Comparison of ENCODE assay signal across 8 cellular contexts in the genomic region with DNA sequence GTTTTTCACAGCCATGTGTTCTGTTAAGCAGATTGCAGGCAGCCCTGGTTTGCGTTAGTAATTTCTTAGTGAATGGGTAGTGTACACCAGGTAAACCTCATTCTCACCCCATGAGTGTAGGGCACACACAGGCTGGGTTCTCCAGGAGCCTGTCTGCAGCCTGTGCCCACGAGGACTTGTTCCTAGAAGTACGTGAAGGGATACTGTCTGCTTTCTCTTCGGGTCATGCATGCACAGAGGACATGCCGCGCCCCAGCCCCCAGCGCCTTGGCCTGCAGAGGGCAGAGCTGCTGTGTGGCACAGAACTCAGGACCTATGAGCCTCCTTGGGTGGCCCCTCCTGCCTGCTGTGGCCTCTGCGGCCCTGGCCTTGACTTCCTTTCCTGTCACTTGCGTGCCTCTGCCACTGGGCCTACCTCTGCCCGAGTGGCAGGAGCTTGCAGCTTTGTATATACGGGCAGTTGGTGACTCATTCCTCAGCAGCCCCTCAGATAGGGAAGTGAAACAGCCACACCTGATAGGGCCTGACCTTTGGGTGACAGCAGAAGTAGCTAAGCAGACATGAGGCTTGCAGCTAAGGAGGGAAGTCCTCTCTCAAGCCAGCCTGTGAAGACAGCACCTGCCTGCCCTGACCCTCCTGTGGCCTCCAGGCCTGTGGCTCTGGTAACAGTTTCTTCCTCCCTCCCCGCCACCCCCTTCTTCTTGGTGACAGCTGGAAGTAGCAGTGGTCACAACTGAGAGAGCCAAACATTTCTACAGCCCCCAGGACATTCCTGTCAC. TPM values are rescaled to one million over a fixed set of nuclear protein-coding genes. Genes with fewer than 3 reads are reported as not detected.
DNase-seq lines count a peak whose midpoint lies in the region; ATAC-seq and TF ChIP-seq lines count a peak whose summit lies in the region.

No MANE protein-coding gene starts in this region.

- peak overlapping the region; percentile 86 for H3K27ac ChIP-seq in KMS-11
- H3K27ac ChIP-seq in dorsolateral prefrontal cortex, result peak overlapping the region; percentile 20 to 95 (median 87)

- no peak overlapping the region for H3K4me3 ChIP-seq in KMS-11 (IDR thresholded peaks at IDR 0.05; ENCODE audit: insufficient read depth, low read depth, low read length)
- peak overlapping the region in 42 of 59 donors; percentile 2 to 51 (median 26) for H3K4me3 ChIP-seq in dorsolateral prefrontal cortex

- no peaks in the 10 kb centered on the region for H3K36me3 ChIP-seq in KMS-11 (ENCODE audit: insufficient read depth)

- no peaks in the 10 kb centered on the region for H3K79me2 ChIP-seq in KMS-11 (ENCODE audit: insufficient read depth, low read depth)

- H3K27ac Mint-ChIP-seq in activated CD4-positive, alpha-beta T cell treated with anti-CD3 and anti-CD28 coated beads for 36 hours, result no peak overlapping the region

- H3K4me1 Mint-ChIP-seq in activated CD4-positive, alpha-beta T cell treated with anti-CD3 and anti-CD28 coated beads for 36 hours, result peaks cover 16% of the 10 kb centered on the region

- intact Hi-C loops in activated CD4-positive, alpha-beta T cell treated with anti-CD3 and anti-CD28 coated beads for 36 hours (cut with DNase I, micrococcal nuclease), result loop anchor here in 1 of 2 experiments (1.0 kb wide), 1 partner anchor 161 kb away; no protein-coding TSS in a partner anchor
- intact Hi-C loops in dorsolateral prefrontal cortex (cut with DNase I), result loop anchor here (1.0 to 5.0 kb wide), 3 partner anchors 48 to 159 kb away; a partner anchor contains a TSS

- H3K9ac ChIP-seq in KMS-11, result peak overlapping the region; percentile 43; the same call in 1 of the 2 replicates

- peak overlapping the region; percentile 57 for H2AFZ ChIP-seq in KMS-11 (ENCODE audit: low read depth)

- H3K9me3 Mint-ChIP-seq in activated CD4-positive, alpha-beta T cell treated with anti-CD3 and anti-CD28 coated beads for 36 hours (ENCODE audit: low read depth), result no peaks in the 10 kb centered on the region

- peak overlapping the region; percentile 94 for H3K4me2 ChIP-seq in KMS-11

- POLR2A ChIA-PET in activated CD4-positive, alpha-beta T cell treated with anti-CD3 and anti-CD28 coated beads for 36 hours (lab: Charles Lee), result interaction anchor here (0.6 kb wide), 1 partner anchor 62 kb away, joined by 6 read pairs; no protein-coding TSS in a partner anchor

- TF ChIP-seq CTCF in KMS-11 (conservative IDR thresholded peaks at IDR 0.05; ENCODE audit: low read depth, low read length), result peak; percentile 54
- peak in 54 of 56 donors; percentile 17 to 64 (median 46) for TF ChIP-seq CTCF in dorsolateral prefrontal cortex (IDR thresholded peaks at IDR 0.05 in 54 of 56, conservative IDR thresholded peaks at IDR 0.05 in 2 of 56; ENCODE audit: low read depth in 1 of 56, partially characterized antibody in 56 of 56)

- peak; percentile 62 for ATAC-seq in GM21619 (IDR thresholded peaks at IDR 0.05; ENCODE audit: unreplicated experiment)
- ATAC-seq in activated CD4-positive, alpha-beta T cell treated with anti-CD3 and anti-CD28 coated beads for 36 hours, result peak; percentile 79

- H3K36me3 Mint-ChIP-seq in activated CD4-positive, alpha-beta T cell treated with anti-CD3 and anti-CD28 coated beads for 36 hours (ENCODE audit: low read depth), result peaks cover 11% of the 10 kb centered on the region

- H4K20me1 ChIP-seq in KMS-11 (ENCODE audit: insufficient read depth), result no peaks in the 10 kb centered on the region

- DNase-seq in GDM1 (lab: John Stamatoyannopoulos, UW) (peak; percentile 99), dorsolateral prefrontal cortex (peak in 9 of 10 donors; percentile 48 to 76 (median 67)), mesenteric fat pad (ENCODE audit: low spot score) (peak; percentile 94), NCI-H748 treated with DMSO at 0.1 percent for 48 hours (lab: John Stamatoyannopoulos, UW) (no peak)
- DNase-seq in activated CD4-positive, alpha-beta T cell treated with anti-CD3 and anti-CD28 coated beads for 36 hours, result peak; percentile 76
- peak; percentile 64 for DNase-seq in stimulated activated CD8-positive, alpha-beta memory T cell treated with anti-CD3 and anti-CD28 coated beads, Interleukin-7, amount 100 ng/mL, for 48 hours (ENCODE audit: extremely low read depth in 1 of 2, low read depth in 1 of 2)

- CTCF ChIA-PET in activated CD4-positive, alpha-beta T cell treated with anti-CD3 and anti-CD28 coated beads for 36 hours (lab: Charles Lee), result interaction anchor here (0.6 to 2.8 kb wide), 6 partner anchors 11 to 164 kb away, joined by 3 to 12 read pairs (median 3); a partner anchor contains a TSS

- H3K4me1 ChIP-seq in KMS-11 (ENCODE audit: low read depth, poor library complexity, severe bottlenecking), result peaks cover 95% of the 10 kb centered on the region

- no peak overlapping the region for H3K4me3 Mint-ChIP-seq in activated CD4-positive, alpha-beta T cell treated with anti-CD3 and anti-CD28 coated beads for 36 hours

- H3K27me3 ChIP-seq in KMS-11 (ENCODE audit: insufficient read depth, low read depth) (no peaks in the 10 kb centered on the region), dorsolateral prefrontal cortex (no peaks in the 10 kb centered on the region)

- no peaks in the 10 kb centered on the region for H3K27me3 Mint-ChIP-seq in activated CD4-positive, alpha-beta T cell treated with anti-CD3 and anti-CD28 coated beads for 36 hours

RNA-seq across cellular contexts. Expression of a gene that starts 19.5 kb away (rescaled TPM):
- total RNA-seq in activated CD4-positive, alpha-beta T cell treated with anti-CD3 and anti-CD28 coated beads for 36 hours, result 10 to 100 TPM; 23.3 to 24.0 TPM
- 10 to 100 TPM in 59 of 120 experiments, 1 to 10 TPM in 61; 3.9 to 23.6 (median 9.9) TPM for total RNA-seq in dorsolateral prefrontal cortex
- total RNA-seq in mesenteric fat pad, result 11.5 TPM

RNA-seq across cellular contexts. Expression of a gene that starts 47.6 kb away (rescaled TPM):
- total RNA-seq in activated CD4-positive, alpha-beta T cell treated with anti-CD3 and anti-CD28 coated beads for 36 hours, result 1 to 10 TPM; 3.9 to 4.5 TPM
- total RNA-seq in dorsolateral prefrontal cortex (100 to 1,000 TPM; 158 to 432 (median 337) TPM), mesenteric fat pad (1.7 TPM)

Comparison
In these comparisons a context has a peak if more than half of its experiments do, and no peak if none do; other contexts are left out.
1. RNA of a gene that starts 47.6 kb away (total RNA-seq): 158 to 432 TPM in dorsolateral prefrontal cortex; 3.9 to 4.5 TPM in activated CD4-positive, alpha-beta T cell treated with anti-CD3 and anti-CD28 coated beads for 36 hours and 1.7 TPM in mesenteric fat pad (single experiment); every median in the first group is over 10 times any median in the second.